Comparison of ENCODE assay signal across 10 cellular contexts in the genomic region with DNA sequence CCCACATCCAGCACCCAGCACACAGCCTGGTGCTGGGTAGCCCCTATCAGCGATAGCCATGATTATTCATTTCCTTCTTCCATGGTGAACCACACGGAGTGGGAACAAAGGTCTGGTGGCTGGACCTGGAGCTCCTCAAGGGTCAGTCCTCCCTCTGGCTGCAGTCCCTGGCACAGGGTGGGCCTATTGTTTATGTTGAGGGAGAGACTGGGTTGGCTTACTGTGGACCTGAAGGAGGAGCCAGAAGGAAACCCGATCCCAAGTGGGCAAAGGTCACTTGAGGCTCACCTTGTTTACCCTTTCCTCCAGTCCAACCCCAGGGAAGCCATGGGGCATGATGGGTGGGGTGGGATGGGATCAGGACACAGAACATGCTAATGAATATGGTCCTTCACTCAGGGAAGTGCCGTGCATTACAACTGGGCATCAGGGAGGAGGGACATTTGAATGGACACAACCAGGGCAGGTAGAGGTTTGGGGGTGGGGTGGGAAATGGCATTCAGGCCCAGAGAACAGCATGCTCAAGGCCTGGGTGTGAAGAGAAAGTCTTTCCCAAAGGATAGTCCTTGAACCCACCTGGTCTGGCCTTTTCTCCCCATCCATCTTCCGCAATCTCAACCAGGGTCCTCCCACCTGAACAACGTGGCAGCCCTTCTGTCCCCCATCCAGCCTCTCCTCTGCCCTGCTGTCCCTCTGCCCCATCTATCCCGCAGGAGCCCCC. TPM values are rescaled to one million over a fixed set of nuclear protein-coding genes. Genes with fewer than 3 reads are reported as not detected.
DNase-seq lines count a peak whose midpoint lies in the region; ATAC-seq and TF ChIP-seq lines count a peak whose summit lies in the region.
"Had no signal": no experiment of that assay in that cellular context is flagged by ENCODE, and none has a peak within 500 bp of the region (broad histone marks: within the 10 kb centered on the region; RNA-seq: fewer than 3 reads in every experiment).

No MANE protein-coding gene starts in this region.

- TF ChIP-seq CTCF in Caco-2 (IDR thresholded peaks at IDR 0.05; ENCODE audit: insufficient read depth in 1 of 2, low read depth in 1 of 2, low read length in 1 of 2, severe bottlenecking in 1 of 2, unreplicated experiment in 1 of 2) (peak in 1 of 2 experiments; percentile 22), endodermal cell (conservative IDR thresholded peaks at IDR 0.05) (peak; percentile 39), neural progenitor cell (IDR thresholded peaks at IDR 0.05) (no peak)

- peaks cover 9% of the 10 kb centered on the region for H3F3A ChIP-seq in neural progenitor cell (ENCODE audit: low read depth)

- CTCF ChIA-PET in Caco-2 (lab: Charles Lee) (interaction anchor here (0.9 to 1.5 kb wide), 4 partner anchors 10 to 49 kb away, joined by 3 to 7 read pairs (median 4); no protein-coding TSS in a partner anchor), HEK293T (lab: Yijun Ruan, JAX) (no interaction called here)

- no peak overlapping the region for H3K4me3 ChIP-seq in Caco-2 (ENCODE audit: low read depth, low read length)
- no peak overlapping the region for H3K4me3 ChIP-seq in Karpas-422 (ENCODE audit: low read length)
- H3K4me3 ChIP-seq in endodermal cell (ENCODE audit: low read length): peak overlapping the region; percentile 80
- H3K4me3 ChIP-seq in neural progenitor cell: no peak overlapping the region

- peak overlapping the region; percentile 91 for H3K4me3 Mint-ChIP-seq in Caco-2 (ENCODE audit: unreplicated experiment)
- peak overlapping the region; percentile 82 for H3K4me3 Mint-ChIP-seq in endodermal cell
- H3K4me3 Mint-ChIP-seq in neural progenitor cell: peak overlapping the region; percentile 88

- H3K4me2 ChIP-seq in Karpas-422 (ENCODE audit: low read depth, low read length, poor library complexity, severe bottlenecking) (no peak overlapping the region), neural progenitor cell (peak overlapping the region; percentile 23)

- H2AFZ ChIP-seq in Karpas-422 (ENCODE audit: low read length): no peak overlapping the region
- no peak overlapping the region for H2AFZ ChIP-seq in neural progenitor cell (replicated peaks)

- H3K9me2 ChIP-seq in Karpas-422 (replicated peaks; ENCODE audit: insufficient read depth, low read length): no peaks in the 10 kb centered on the region

- BruUV-seq in Caco-2 (replicated peaks; lab: Mats Ljungman, UMichigan): no TSS peak

- POLR2A ChIA-PET in Caco-2 (lab: Charles Lee): interaction anchor here (0.7 to 0.8 kb wide), 2 partner anchors 14 to 29 kb away, joined by 3 read pairs; partner anchors contain the start of gene RFT1
- POLR2A ChIA-PET in HEK293T (lab: Yijun Ruan, JAX): interaction anchor here (1.1 kb wide), 1 partner anchor 38 kb away, joined by 3 read pairs; no protein-coding TSS in a partner anchor

- intact Hi-C loops in Caco-2 (cut with micrococcal nuclease; ENCODE audit: unreplicated experiment): loop anchor here (1.0 to 5.0 kb wide), 4 partner anchors 29 to 108 kb away; partner anchors contain the start of gene RFT1

- H3K9ac ChIP-seq in Karpas-422 (ENCODE audit: low read length): 0 out of 2 replicates have a peak overlapping the region, but pooled peaks have one; percentile 6
- no peak overlapping the region for H3K9ac ChIP-seq in endodermal cell (ENCODE audit: extremely low read depth, low read length, poor library complexity, severe bottlenecking)
- no peak overlapping the region for H3K9ac ChIP-seq in neural progenitor cell

- 75 to 93% methylated on average over 3 to 7 of the region's 7 CpGs for WGBS in endodermal cell (ENCODE audit: insufficient coverage in 1 of 2, insufficient read length in 1 of 2), 2 experiments

- H3K9me3 ChIP-seq in Caco-2 (no peaks in the 10 kb centered on the region), Karpas-422 (ENCODE audit: low read length) (no peaks in the 10 kb centered on the region), endodermal cell (ENCODE audit: control insufficient read depth, low read length) (no peaks in the 10 kb centered on the region), neural progenitor cell (ENCODE audit: low read depth) (no peaks in the 10 kb centered on the region)

- H3K27me3 ChIP-seq in Caco-2 (replicated peaks; ENCODE audit: control insufficient read depth, insufficient read depth, low read length) (no peaks in the 10 kb centered on the region), Karpas-422 (ENCODE audit: low read length) (no peaks in the 10 kb centered on the region), endodermal cell (ENCODE audit: control insufficient read depth, insufficient read depth, low read length, poor library complexity, severe bottlenecking) (peaks cover 5% of the 10 kb centered on the region), neural progenitor cell (peaks cover 53% of the 10 kb centered on the region)

- no peak for ATAC-seq in GM19463 (IDR thresholded peaks at IDR 0.05; ENCODE audit: unreplicated experiment)

- no peaks in the 10 kb centered on the region for H3K36me3 ChIP-seq in Caco-2 (ENCODE audit: control insufficient read depth, insufficient read depth, low read length)
- no peaks in the 10 kb centered on the region for H3K36me3 ChIP-seq in Karpas-422 (ENCODE audit: insufficient read depth, low read length)
- no peaks in the 10 kb centered on the region for H3K36me3 ChIP-seq in endodermal cell (ENCODE audit: control insufficient read depth, insufficient read depth, low read length)
- no peaks in the 10 kb centered on the region for H3K36me3 ChIP-seq in neural progenitor cell

- H3K79me2 ChIP-seq in Karpas-422 (ENCODE audit: low read length) (peaks cover 32% of the 10 kb centered on the region), neural progenitor cell (ENCODE audit: low read depth) (no peaks in the 10 kb centered on the region)

- H3K27me3 Mint-ChIP-seq in Caco-2 (ENCODE audit: insufficient read depth, unreplicated experiment) (no peaks in the 10 kb centered on the region), endodermal cell (ENCODE audit: insufficient read depth) (peaks cover 17% of the 10 kb centered on the region), neural progenitor cell (ENCODE audit: insufficient read depth, low read depth) (peaks cover 44% of the 10 kb centered on the region)

- peaks cover 22% of the 10 kb centered on the region; the same call in 1 of the 2 replicates for H4K20me1 ChIP-seq in Karpas-422 (ENCODE audit: insufficient read depth, low read depth, low read length)
- no peaks in the 10 kb centered on the region for H4K20me1 ChIP-seq in neural progenitor cell (ENCODE audit: low read depth)

- H3K4me1 ChIP-seq in Caco-2 (peaks cover 34% of the 10 kb centered on the region), Karpas-422 (ENCODE audit: low read length) (peaks cover 75% of the 10 kb centered on the region), endodermal cell (ENCODE audit: control insufficient read depth, insufficient read depth, low read length) (peaks cover 12% of the 10 kb centered on the region), neural progenitor cell (peaks cover 19% of the 10 kb centered on the region)

- H3K36me3 Mint-ChIP-seq in Caco-2 (ENCODE audit: insufficient read depth, unreplicated experiment): peaks cover 6% of the 10 kb centered on the region
- H3K36me3 Mint-ChIP-seq in endodermal cell (ENCODE audit: low read depth): no peaks in the 10 kb centered on the region
- H3K36me3 Mint-ChIP-seq in neural progenitor cell: peaks cover 2% of the 10 kb centered on the region

- H3K27ac Mint-ChIP-seq in Caco-2 (ENCODE audit: unreplicated experiment): peak overlapping the region; percentile 76
- H3K27ac Mint-ChIP-seq in endodermal cell: peak overlapping the region; percentile 74
- no peak overlapping the region for H3K27ac Mint-ChIP-seq in neural progenitor cell

- peaks cover 34% of the 10 kb centered on the region for H3K4me1 Mint-ChIP-seq in Caco-2 (ENCODE audit: low read depth, unreplicated experiment)
- H3K4me1 Mint-ChIP-seq in endodermal cell: peaks cover 40% of the 10 kb centered on the region
- H3K4me1 Mint-ChIP-seq in neural progenitor cell: peaks cover 26% of the 10 kb centered on the region

- H3K27ac ChIP-seq in Karpas-422 (ENCODE audit: low read length): no peak overlapping the region
- H3K27ac ChIP-seq in endodermal cell (ENCODE audit: low read depth, low read length): no peak overlapping the region
- H3K27ac ChIP-seq in neural progenitor cell: no peak overlapping the region

- peak; percentile 81 to 93 for DNase-seq in Caco-2
- no peak for DNase-seq in Karpas-422
- peak; percentile 84 for DNase-seq in endodermal cell
- peak; percentile 62 for DNase-seq in neural progenitor cell (ENCODE audit: low spot score)
- no peak for DNase-seq in hippocampal formation (lab: John Stamatoyannopoulos, UW)
- DNase-seq in HEK293T (ENCODE audit: extremely low spot score): no peak
- no peak for DNase-seq in SW 1271 (lab: John Stamatoyannopoulos, UW)
- DNase-seq: kidney, NCI-H1436 treated with DMSO at 0.1 percent for 48 hours had no signal

- H3K9me3 Mint-ChIP-seq in Caco-2 (ENCODE audit: unreplicated experiment) (no peaks in the 10 kb centered on the region), endodermal cell (no peaks in the 10 kb centered on the region), neural progenitor cell (no peaks in the 10 kb centered on the region)

TF ChIP-seq in HEK293T, 16 proteins besides CTCF, POLR2A, EP300 and RAD21 (continues in another document):
- no peak for TF ChIP-seq FOXK2 (IDR thresholded peaks at IDR 0.05)
- TF ChIP-seq HDGF (IDR thresholded peaks at IDR 0.05; ENCODE audit: borderline replicate concordance): no peak
- no peak for TF ChIP-seq FOXM1 (IDR thresholded peaks at IDR 0.05; ENCODE audit: borderline replicate concordance)
- no peak for TF ChIP-seq LEF1 (IDR thresholded peaks at IDR 0.05; ENCODE audit: borderline replicate concordance)
- TF ChIP-seq L3MBTL2 (conservative IDR thresholded peaks at IDR 0.05): no peak
- no peak for TF ChIP-seq ZNF384 (IDR thresholded peaks at IDR 0.05)

RNA-seq across cellular contexts. Expression of gene PRKCD, which starts 1.4 kb away (rescaled TPM):
- total RNA-seq in Caco-2 (2022) (30.9 and 31.5 TPM in 2 replicates), endodermal cell (10 to 100 TPM; 19.9 to 26.6 TPM), neural progenitor cell (ENCODE audit: low replicate concordance) (4.9 and 8.9 TPM in 2 replicates)
- total RNA-seq in Karpas-422 (2014; rRNA removed; shearing (Covaris generic); ENCODE audit: low replicate concordance): 22.7 and 27.9 TPM in 2 replicates
- 14.3 TPM for polyA plus RNA-seq in endodermal cell (2013, experiment 1 of 2)
- 15.7 TPM for polyA plus RNA-seq in endodermal cell (2013, experiment 2 of 2)

RNA-seq across cellular contexts. Expression of gene RFT1, which starts 29.3 kb away (rescaled TPM):
- total RNA-seq in Caco-2 (2022) (33.1 and 35.7 TPM in 2 replicates), endodermal cell (10 to 100 TPM; 29.3 to 35.2 TPM), neural progenitor cell (ENCODE audit: low replicate concordance) (17.0 and 17.2 TPM in 2 replicates)
- total RNA-seq in Karpas-422 (2014; rRNA removed; shearing (Covaris generic); ENCODE audit: low replicate concordance): 20.5 and 29.9 TPM in 2 replicates
- 27.5 TPM for polyA plus RNA-seq in endodermal cell (2013, experiment 1 of 2)
- polyA plus RNA-seq in endodermal cell (2013, experiment 2 of 2): 22.1 TPM

Comparison
In these comparisons a context has a peak if more than half of its experiments do, and no peak if none do; other contexts are left out.
1. DNase-seq: peak in Caco-2 (2 of 2), endodermal cell (single experiment) and neural progenitor cell (single experiment); none in Karpas-422 (single experiment), hippocampal formation (0 of 2), HEK293T (single experiment) and SW 1271 (0 of 2).
2. Peak in every context shown above with its lines, with median percentiles within 50 percentile points of each other: H3K4me3 Mint-ChIP-seq.